17 cellular contexts compared by ENCODE assay signal in genomic region chr1:16046865-16047264, GRCh38. TPM values are rescaled to one million over a fixed set of nuclear protein-coding genes. Genes with fewer than 3 reads are reported as not detected.
DNase-seq lines count a peak whose midpoint lies in the region; ATAC-seq and TF ChIP-seq lines count a peak whose summit lies in the region.
"Had no signal": no experiment of that assay in that cellular context is flagged by ENCODE, and none has a peak within 500 bp of the region (broad histone marks: within the 10 kb centered on the region; RNA-seq: fewer than 3 reads in every experiment).

No MANE protein-coding gene starts in this region.

- DNase-seq in ELF-1 (ENCODE audit: low read depth, low spot score), result peak; percentile 29
- no peak for DNase-seq in WTC11 (ENCODE audit: low spot score)
- no peak for DNase-seq in mesothelial cell of epicardium (ENCODE audit: low spot score in 2 of 2, unreplicated experiment in 2 of 2)
- DNase-seq in T-helper 2 cell, result no peak
- no peak for DNase-seq in Ammon's horn (ENCODE audit: low spot score)
- DNase-seq: activated CD8-positive, alpha-beta memory T cell treated with anti-CD3 and anti-CD28 coated beads, Interleukin-2, amount 50 U/mL, for 4 hours; GF-D8; hippocampal formation; MM.1S had no signal

- POLR2A ChIA-PET in WTC11 (lab: Charles Lee), result no interaction called here

- H3K4me3 Mint-ChIP-seq in WTC11 (peak overlapping the region; percentile 69; the same call in 1 of the 2 replicates), mesothelial cell of epicardium (peak overlapping the region; percentile 37)
- H3K4me3 Mint-ChIP-seq: CD14-positive monocyte had no signal

- CTCF ChIA-PET in WTC11 (lab: Charles Lee), result interaction anchor here (0.9 to 2.1 kb wide), 4 partner anchors 9 to 139 kb away, joined by 3 to 4 read pairs (median 4); no protein-coding TSS in a partner anchor

- TF ChIP-seq CTCF in WTC11 (IDR thresholded peaks at IDR 0.05) (no peak), mesothelial cell of epicardium (IDR thresholded peaks at IDR 0.05; ENCODE audit: unreplicated experiment) (no peak)

- H3K27ac Mint-ChIP-seq in WTC11 (no peak overlapping the region), mesothelial cell of epicardium (no peak overlapping the region)
- H3K27ac Mint-ChIP-seq: CD14-positive monocyte had no signal

- H3K27me3 Mint-ChIP-seq in WTC11 (ENCODE audit: low read depth) (peaks cover 8% of the 10 kb centered on the region), mesothelial cell of epicardium (ENCODE audit: low read depth) (peaks cover 1% of the 10 kb centered on the region)

- H3K9me3 Mint-ChIP-seq in WTC11 (no peaks in the 10 kb centered on the region), mesothelial cell of epicardium (no peaks in the 10 kb centered on the region)
- H3K9me3 Mint-ChIP-seq: activated naive CD4-positive, alpha-beta T cell treated with anti-CD3 and anti-CD28 coated beads, Interleukin-2, amount 50 U/mL, for 72 hours had no signal

- no peak for ATAC-seq in WTC11
- no peak for ATAC-seq in GM21576 (IDR thresholded peaks at IDR 0.05; ENCODE audit: unreplicated experiment)
- ATAC-seq: activated CD4-positive, CD25-positive, alpha-beta regulatory T cell treated with anti-CD3 and anti-CD28 coated beads, Interleukin-2, amount 50 U/mL, for 24 hours; activated naive CD4-positive, alpha-beta T cell treated with anti-CD3 and anti-CD28 coated beads, Interleukin-2, amount 50 U/mL, for 72 hours had no signal

- H3K36me3 Mint-ChIP-seq in WTC11, result no peaks in the 10 kb centered on the region
- no peaks in the 10 kb centered on the region for H3K36me3 Mint-ChIP-seq in mesothelial cell of epicardium
- H3K36me3 Mint-ChIP-seq: activated naive CD4-positive, alpha-beta T cell treated with anti-CD3 and anti-CD28 coated beads, Interleukin-2, amount 50 U/mL, for 72 hours; CD14-positive monocyte had no signal

- peaks cover 13% of the 10 kb centered on the region for H3K4me1 Mint-ChIP-seq in WTC11
- peaks cover 4% of the 10 kb centered on the region for H3K4me1 Mint-ChIP-seq in mesothelial cell of epicardium

TF ChIP-seq in WTC11, 78 proteins besides CTCF, POLR2A, EP300 and RAD21:
- no peak for TF ChIP-seq RORB (CRISPR knock-in tag; IDR thresholded peaks at IDR 0.05)
- no peak for TF ChIP-seq E2F5 (CRISPR knock-in tag; IDR thresholded peaks at IDR 0.05)

RNA-seq across cellular contexts. Expression of gene CLCNKB, which starts 3.3 kb away (rescaled TPM):
- total RNA-seq in WTC11 (2021), result 1.8 to 3.1 TPM (median 2.5 TPM) in 3 replicates
- total RNA-seq in mesothelial cell of epicardium, result 2.9 to 3.6 TPM (median 3.0 TPM) in 3 replicates
- total RNA-seq: activated naive CD4-positive, alpha-beta T cell treated with anti-CD3 and anti-CD28 coated beads, Interleukin-2, amount 50 U/mL, for 72 hours; H4 had no signal

RNA-seq across cellular contexts. Expression of gene CLCNKA, which starts 25.0 kb away (rescaled TPM):
- 1.5 to 2.7 TPM (median 2.7 TPM) in 3 replicates for total RNA-seq in WTC11 (2021)
- 3.0 to 3.5 TPM (median 3.2 TPM) in 3 replicates for total RNA-seq in mesothelial cell of epicardium
- total RNA-seq: H4 had no signal

RNA-seq across cellular contexts. Expression of gene FAM131C, which starts 26.6 kb away (rescaled TPM):
- total RNA-seq in WTC11 (2021) (1.4 to 2.0 TPM (median 1.8 TPM) in 3 replicates), mesothelial cell of epicardium (1.6 to 1.9 TPM (median 1.7 TPM) in 3 replicates)

RNA-seq across cellular contexts. Expression of gene HSPB7, which starts 29.0 kb away (rescaled TPM):
- total RNA-seq in WTC11 (2021) (0.11 to 0.23 TPM (median 0.21 TPM) in 3 replicates), mesothelial cell of epicardium (5.0 to 6.3 TPM (median 6.3 TPM) in 3 replicates)
- total RNA-seq: activated naive CD4-positive, alpha-beta T cell treated with anti-CD3 and anti-CD28 coated beads, Interleukin-2, amount 50 U/mL, for 72 hours; H4 had no signal

RNA-seq across cellular contexts. Expression of gene SRARP, which starts 42.8 kb away (rescaled TPM):
- total RNA-seq in WTC11 (2021) (0.11 TPM in 1 of 3 replicates, not detected in the others), mesothelial cell of epicardium (not detected in 3 replicates)
- total RNA-seq: activated naive CD4-positive, alpha-beta T cell treated with anti-CD3 and anti-CD28 coated beads, Interleukin-2, amount 50 U/mL, for 72 hours; cardiac septum; H4; lower leg skin; subcutaneous adipose tissue had no signal
